Comparison of ENCODE assay signal across 8 cellular contexts in genomic region chr9:36486454-36486932, GRCh38.
DNase-seq lines count a peak whose midpoint lies in the region; ATAC-seq and TF ChIP-seq lines count a peak whose summit lies in the region.

No MANE protein-coding gene starts in this region.

- no peaks in the 10 kb centered on the region for H3K9me2 ChIP-seq in OCI-LY1 (ENCODE audit: low read depth, low read length)

- H3K36me3 ChIP-seq in OCI-LY1 (ENCODE audit: insufficient read depth, low read length) = no peaks in the 10 kb centered on the region
- no peaks in the 10 kb centered on the region for H3K36me3 ChIP-seq in mammary epithelial cell (ENCODE audit: insufficient read depth, low read length)
- no peaks in the 10 kb centered on the region for H3K36me3 ChIP-seq in liver (ENCODE audit: control insufficient read depth in 4 of 4, insufficient read depth in 3 of 4, low read depth in 1 of 4, low read length in 3 of 4)
- H3K36me3 ChIP-seq in subcutaneous abdominal adipose tissue (ENCODE audit: control insufficient read depth in 5 of 5, insufficient read depth in 5 of 5, low read length in 5 of 5) = peaks cover 0 to 3% (median 0%) of the 10 kb centered on the region in 5 donors

- H3K4me1 ChIP-seq in OCI-LY1 (ENCODE audit: insufficient read depth, low read length, severe bottlenecking) (peaks cover 30% of the 10 kb centered on the region), mammary epithelial cell (ENCODE audit: insufficient read depth, low read length) (peaks cover 18% of the 10 kb centered on the region), liver (ENCODE audit: control insufficient read depth in 4 of 4, insufficient read depth in 4 of 4, low read length in 3 of 4) (peaks cover 0 to 27% (median 17%) of the 10 kb centered on the region in 4 donors), subcutaneous abdominal adipose tissue (ENCODE audit: control insufficient read depth in 5 of 5, insufficient read depth in 5 of 5, low read length in 5 of 5) (peaks cover 0 to 35% (median 28%) of the 10 kb centered on the region in 5 donors)

- CTCF ChIA-PET in mammary epithelial cell (lab: Charles Lee; ENCODE audit: low non-redundant PET) = interaction anchor here (0.5 kb wide), 1 partner anchor 524 kb away, joined by 3 read pairs; no protein-coding TSS in a partner anchor

- dilution Hi-C loops in mammary epithelial cell (cut with HindIII; ENCODE audit: low sequenced_read_pairs) = no loop called here

- H3K27ac ChIP-seq in OCI-LY1 (ENCODE audit: low read depth, low read length, poor library complexity, severe bottlenecking) (peak overlapping the region; percentile 73), mammary epithelial cell (ENCODE audit: insufficient read depth, low read depth, low read length) (peak overlapping the region; percentile 44), liver (ENCODE audit: low read depth in 1 of 2, low read length in 2 of 2) (peak overlapping the region; percentile 58 to 79), subcutaneous abdominal adipose tissue (ENCODE audit: low read depth, low read length) (peak overlapping the region; percentile 74)

- H3K27me3 ChIP-seq in OCI-LY1 (ENCODE audit: insufficient read depth, low read length) (no peaks in the 10 kb centered on the region), mammary epithelial cell (ENCODE audit: insufficient read depth, low read length) (no peaks in the 10 kb centered on the region), liver (ENCODE audit: control insufficient read depth in 4 of 4, insufficient read depth in 4 of 4, low read length in 3 of 4) (no peaks in the 10 kb centered on the region), subcutaneous abdominal adipose tissue (ENCODE audit: control insufficient read depth in 5 of 5, insufficient read depth in 4 of 5, low read length in 5 of 5) (no peaks in the 10 kb centered on the region)

- H3K4me3 ChIP-seq in OCI-LY1 (ENCODE audit: low read depth, low read length, poor library complexity, severe bottlenecking) = peak overlapping the region; percentile 99
- peak overlapping the region; percentile 84 to 92 (median 90) for H3K4me3 ChIP-seq in mammary epithelial cell (replicated peaks in 1 of 3; ENCODE audit: insufficient read depth in 1 of 3, low read depth in 2 of 3, low read length in 3 of 3)
- peak overlapping the region; percentile 74 to 99 (median 96) for H3K4me3 ChIP-seq in liver (ENCODE audit: low read depth in 1 of 3, low read length in 3 of 3)
- H3K4me3 ChIP-seq in subcutaneous abdominal adipose tissue (ENCODE audit: low read depth in 1 of 5, low read length in 5 of 5) = peak overlapping the region; percentile 73 to 97 (median 92)

- in situ Hi-C loops in mammary epithelial cell (cut with MboI; ENCODE audit: low sequenced_read_pairs in 2 of 2) = no loop called here

- no TSS peak for BruUV-seq in mammary epithelial cell (replicated peaks; lab: Mats Ljungman, UMichigan)

- H3K9ac ChIP-seq in OCI-LY1 (ENCODE audit: low read length) = peak overlapping the region; percentile 93
- H3K9ac ChIP-seq in mammary epithelial cell (ENCODE audit: insufficient read depth, low read length) = peak overlapping the region; percentile 78
- H3K9ac ChIP-seq in liver (ENCODE audit: low read depth in 1 of 2, low read length in 2 of 2) = peak overlapping the region; percentile 64 to 86
- peak overlapping the region; percentile 83 to 94 (median 89) for H3K9ac ChIP-seq in subcutaneous abdominal adipose tissue (ENCODE audit: low read length in 5 of 5)

- intact Hi-C loops in mammary epithelial cell (cut with micrococcal nuclease) = loop anchor here (5.0 kb wide), 1 partner anchor 71 kb away; no protein-coding TSS in a partner anchor

- no peaks in the 10 kb centered on the region for H3K9me3 ChIP-seq in OCI-LY1 (ENCODE audit: low read length)
- H3K9me3 ChIP-seq in mammary epithelial cell (replicated peaks; ENCODE audit: insufficient read depth, low read length) = no peaks in the 10 kb centered on the region
- no peaks in the 10 kb centered on the region for H3K9me3 ChIP-seq in liver (ENCODE audit: control insufficient read depth in 4 of 4, low read length in 3 of 4)
- H3K9me3 ChIP-seq in subcutaneous abdominal adipose tissue (ENCODE audit: control insufficient read depth in 5 of 5, low read length in 5 of 5) = no peaks in the 10 kb centered on the region

- H3K79me2 ChIP-seq in OCI-LY1 (ENCODE audit: insufficient read depth, low read length) = peaks cover 46% of the 10 kb centered on the region
- H3K79me2 ChIP-seq in mammary epithelial cell (ENCODE audit: insufficient read depth, low read length) = peaks cover 44% of the 10 kb centered on the region

- H3K4me2 ChIP-seq in OCI-LY1 (ENCODE audit: low read length) = peak overlapping the region; percentile 99
- peak overlapping the region; percentile 77 for H3K4me2 ChIP-seq in mammary epithelial cell (ENCODE audit: insufficient read depth, low read depth, low read length)

- H2AFZ ChIP-seq in OCI-LY1 (ENCODE audit: low read length) (no peak overlapping the region), mammary epithelial cell (ENCODE audit: low read depth, low read length) (peak overlapping the region; percentile 85)

- WGBS in mammary epithelial cell (ENCODE audit: low coverage, missing lambda C conversion rate) = 4% methylated on average over 14 of the region's 22 CpGs
- 14% methylated on average over 22 of the region's 22 CpGs for WGBS in liver

- ATAC-seq in GM19395 (IDR thresholded peaks at IDR 0.05; ENCODE audit: unreplicated experiment) = peak; percentile 18

- no peak for TF ChIP-seq CTCF in OCI-LY1 (IDR thresholded peaks at IDR 0.05; ENCODE audit: low read length)
- TF ChIP-seq CTCF in mammary epithelial cell (conservative IDR thresholded peaks at IDR 0.05 in 1 of 2, IDR thresholded peaks at IDR 0.05 in 1 of 2; ENCODE audit: extremely low read depth in 1 of 2, insufficient read depth in 1 of 2, low read depth in 1 of 2, low read length in 2 of 2) = no peak
- TF ChIP-seq CTCF in liver (IDR thresholded peaks at IDR 0.05; ENCODE audit: low read depth, low read length, missing input control) = no peak

- TF ChIP-seq RAD21 in liver (IDR thresholded peaks at IDR 0.05) = no peak

- no peaks in the 10 kb centered on the region for H3F3A ChIP-seq in OCI-LY1 (ENCODE audit: insufficient read depth, low read length)

- DNase-seq in AG20443 (ENCODE audit: low spot score) = peak; percentile 20
- DNase-seq in mammary epithelial cell = peak; percentile 35
- DNase-seq in mesenteric fat pad (ENCODE audit: low spot score) = no peak
- no peak for DNase-seq in SIG-M5 treated with dmso at 0.1 percent for 504 hours (lab: John Stamatoyannopoulos, UW; ENCODE audit: unreplicated experiment)

- H4K20me1 ChIP-seq in OCI-LY1 (ENCODE audit: insufficient read depth, low read length) (no peaks in the 10 kb centered on the region), mammary epithelial cell (ENCODE audit: insufficient read depth, low read length) (no peaks in the 10 kb centered on the region)

TF ChIP-seq in liver, 16 proteins besides CTCF, POLR2A, EP300 and RAD21:
- TF ChIP-seq SP1 (IDR thresholded peaks at IDR 0.05) (no peak), REST (IDR thresholded peaks at IDR 0.05) (no peak), JUND (IDR thresholded peaks at IDR 0.05) (no peak), FOXA2 (IDR thresholded peaks at IDR 0.05) (no peak), NR2F2 (IDR thresholded peaks at IDR 0.05) (no peak), ATF3 (IDR thresholded peaks at IDR 0.05) (no peak), MAX (IDR thresholded peaks at IDR 0.05) (no peak), GABPA (IDR thresholded peaks at IDR 0.05 in 1 of 2, conservative IDR thresholded peaks at IDR 0.05 in 1 of 2) (no peak), HNF4G (IDR thresholded peaks at IDR 0.05) (no peak), RXRA (IDR thresholded peaks at IDR 0.05) (no peak), HNF4A (conservative IDR thresholded peaks at IDR 0.05) (no peak), FOXA1 (IDR thresholded peaks at IDR 0.05) (no peak), TAF1 (conservative IDR thresholded peaks at IDR 0.05) (no peak)

Comparison
In these comparisons a context has a peak if more than half of its experiments do, and no peak if none do; other contexts are left out.
1. DNase-seq: peak in AG20443 (single experiment) and mammary epithelial cell (single experiment); none in mesenteric fat pad (single experiment) and SIG-M5 treated with dmso at 0.1 percent for 504 hours (single experiment).
2. Peak in every context shown above with its lines, with median percentiles within 50 percentile points of each other: H3K27ac ChIP-seq, H3K4me3 ChIP-seq and H3K9ac ChIP-seq.